13 cellular contexts compared by ENCODE assay signal in genomic region chr16:77868052-77868451, GRCh38.
DNase-seq lines count a peak whose midpoint lies in the region; ATAC-seq and TF ChIP-seq lines count a peak whose summit lies in the region.
"Had no signal": no experiment of that assay in that cellular context is flagged by ENCODE, and none has a peak within 500 bp of the region (broad histone marks: within the 10 kb centered on the region; RNA-seq: fewer than 3 reads in every experiment).

No MANE protein-coding gene starts in this region.

- peaks cover 0 to 4% (median 0%) of the 10 kb centered on the region in 9 donors for H3K9me3 Mint-ChIP-seq in naive thymus-derived CD8-positive, alpha-beta T cell
- H3K9me3 Mint-ChIP-seq: activated CD4-positive, alpha-beta T cell treated with anti-CD3 and anti-CD28 coated beads, Interleukin-2, amount 10 ng/mL, durations not matched to agents 7 days and 5 days had no signal

- no peak for DNase-seq in NCI-H128 (lab: John Stamatoyannopoulos, UW; ENCODE audit: unreplicated experiment)
- no peak for DNase-seq in naive thymus-derived CD8-positive, alpha-beta T cell
- DNase-seq in GM20000 (ENCODE audit: low spot score), result no peak
- DNase-seq in NCI-H526 treated with DMSO at 0.1 percent for 48 hours (lab: John Stamatoyannopoulos, UW), result no peak
- DNase-seq: kidney glomerular epithelial cell; NCI-H1436 treated with DMSO at 0.1 percent for 48 hours; NCI-H69; stimulated activated naive CD4-positive, alpha-beta T cell treated with Interleukin-2 at 50 U/mL for 16 hours had no signal

- H3K36me3 Mint-ChIP-seq in naive thymus-derived CD8-positive, alpha-beta T cell, result no peaks in the 10 kb centered on the region

- ATAC-seq in GM18858 (IDR thresholded peaks at IDR 0.05; ENCODE audit: unreplicated experiment) (peak; percentile 22), GM21390 (IDR thresholded peaks at IDR 0.05; ENCODE audit: unreplicated experiment) (peak; percentile 42), HG02981 (IDR thresholded peaks at IDR 0.05; ENCODE audit: unreplicated experiment) (peak; percentile 13), HG03520 (IDR thresholded peaks at IDR 0.05; ENCODE audit: unreplicated experiment) (peak; percentile 36)
- no peak for ATAC-seq in naive thymus-derived CD8-positive, alpha-beta T cell

- H3K4me3 Mint-ChIP-seq in naive thymus-derived CD8-positive, alpha-beta T cell, result no peak overlapping the region
- H3K4me3 Mint-ChIP-seq: activated CD4-positive, alpha-beta T cell treated with anti-CD3 and anti-CD28 coated beads, Interleukin-2, amount 10 ng/mL, durations not matched to agents 7 days and 5 days had no signal

- no peak for TF ChIP-seq CTCF in GM20000 (IDR thresholded peaks at IDR 0.05; ENCODE audit: extremely low read depth, missing control alignments)

- H3K4me1 Mint-ChIP-seq in naive thymus-derived CD8-positive, alpha-beta T cell, result peaks cover 0 to 9% (median 2%) of the 10 kb centered on the region in 4 donors

- POLR2A ChIA-PET in naive thymus-derived CD8-positive, alpha-beta T cell (lab: Charles Lee), result no interaction called here

- H3K27ac Mint-ChIP-seq in naive thymus-derived CD8-positive, alpha-beta T cell, result no peak overlapping the region
- H3K27ac Mint-ChIP-seq: activated CD4-positive, alpha-beta T cell treated with anti-CD3 and anti-CD28 coated beads, Interleukin-2, amount 10 ng/mL, durations not matched to agents 7 days and 5 days had no signal

- H3K27me3 Mint-ChIP-seq in naive thymus-derived CD8-positive, alpha-beta T cell, result peaks cover 0 to 31% (median 6%) of the 10 kb centered on the region in 5 donors
- H3K27me3 Mint-ChIP-seq: activated CD4-positive, alpha-beta T cell treated with anti-CD3 and anti-CD28 coated beads, Interleukin-2, amount 10 ng/mL, durations not matched to agents 7 days and 5 days had no signal

Comparison
In these comparisons a context has a peak if more than half of its experiments do, and no peak if none do; other contexts are left out.
1. ATAC-seq: peak in GM18858 (single experiment), GM21390 (single experiment), HG02981 (single experiment) and HG03520 (single experiment); none in naive thymus-derived CD8-positive, alpha-beta T cell (0 of 2).